In genomic region chr22:48979482-48979881, GRCh38 we compare ENCODE assay signal across 16 cellular contexts.
A peak's percentile ranks its signal among the peaks of the same experiment; 100 is the strongest.
DNase-seq lines count a peak whose midpoint lies in the region; ATAC-seq and TF ChIP-seq lines count a peak whose summit lies in the region.
"Had no signal": no experiment of that assay in that cellular context is flagged by ENCODE, and none has a peak within 500 bp of the region (broad histone marks: within the 10 kb centered on the region; RNA-seq: fewer than 3 reads in every experiment).

No MANE protein-coding gene starts in this region.

- H3K27me3 Mint-ChIP-seq in Caco-2 (ENCODE audit: insufficient read depth, unreplicated experiment) (peaks cover 31% of the 10 kb centered on the region), endodermal cell (ENCODE audit: insufficient read depth) (peaks cover 1% of the 10 kb centered on the region)
- H3K27me3 Mint-ChIP-seq: IgD-negative memory B cell had no signal

- H3K4me1 ChIP-seq in Caco-2 = no peaks in the 10 kb centered on the region
- no peaks in the 10 kb centered on the region for H3K4me1 ChIP-seq in HCT116 (ENCODE audit: control insufficient read depth in 1 of 2, insufficient read depth in 2 of 2, low read length in 2 of 2)
- no peaks in the 10 kb centered on the region for H3K4me1 ChIP-seq in endodermal cell (ENCODE audit: control insufficient read depth, insufficient read depth, low read length)

- H3K9me3 ChIP-seq in Caco-2 (no peaks in the 10 kb centered on the region), HCT116 (ENCODE audit: control insufficient read depth in 1 of 2, insufficient read depth in 1 of 2, low read depth in 1 of 2, low read length in 2 of 2) (no peaks in the 10 kb centered on the region), endodermal cell (ENCODE audit: control insufficient read depth, low read length) (no peaks in the 10 kb centered on the region)

- no peak overlapping the region for H2AFZ ChIP-seq in HCT116 (ENCODE audit: low read depth, low read length, poor library complexity, severe bottlenecking)

- TF ChIP-seq RAD21 in HCT116 (IDR thresholded peaks at IDR 0.05; ENCODE audit: low read depth) = peak; percentile 39; the same call in 1 of the 2 replicates

- no peak for TF ChIP-seq POLR2A in HCT116 (IDR thresholded peaks at IDR 0.05; ENCODE audit: borderline replicate concordance, extremely low read depth, insufficient read depth, insufficient read length)

- H3K27me3 ChIP-seq in Caco-2 (replicated peaks; ENCODE audit: control insufficient read depth, insufficient read depth, low read length) (no peaks in the 10 kb centered on the region), HCT116 (ENCODE audit: insufficient read depth, low read length) (peaks cover 41% of the 10 kb centered on the region), endodermal cell (ENCODE audit: control insufficient read depth, insufficient read depth, low read length, poor library complexity, severe bottlenecking) (no peaks in the 10 kb centered on the region)

- BruUV-seq in Caco-2 (replicated peaks; lab: Mats Ljungman, UMichigan) (no TSS peak), HCT116 (replicated peaks; lab: Mats Ljungman, UMichigan) (no TSS peak)

- H3K27ac Mint-ChIP-seq in Caco-2 (ENCODE audit: unreplicated experiment) (no peak overlapping the region), endodermal cell (no peak overlapping the region)
- H3K27ac Mint-ChIP-seq: activated naive CD8-positive, alpha-beta T cell; CD4-positive, alpha-beta memory T cell; IgD-negative memory B cell had no signal

- no peak overlapping the region for H3K4me2 ChIP-seq in HCT116 (ENCODE audit: low read length)

- ATAC-seq in HCT116 (peak; percentile 80), HG03565 (IDR thresholded peaks at IDR 0.05; ENCODE audit: unreplicated experiment) (no peak)
- ATAC-seq: esophagus mucosa had no signal

- H3K4me3 ChIP-seq in Caco-2 (ENCODE audit: low read depth, low read length) (no peak overlapping the region), HCT116 (replicated peaks in 1 of 2; ENCODE audit: low read depth in 1 of 2, low read length in 2 of 2) (no peak overlapping the region), endodermal cell (ENCODE audit: low read length) (no peak overlapping the region)

- intact Hi-C loops in Caco-2 (cut with micrococcal nuclease; ENCODE audit: unreplicated experiment) (no loop called here), HCT116 (cut with micrococcal nuclease) (loop anchor here (1.0 kb wide), 1 partner anchor 326 kb away; no protein-coding TSS in a partner anchor)

- H3K27ac ChIP-seq in HCT116 (ENCODE audit: low read depth, low read length) = no peak overlapping the region
- H3K27ac ChIP-seq in endodermal cell (ENCODE audit: low read depth, low read length) = no peak overlapping the region

- H3K36me3 Mint-ChIP-seq in Caco-2 (ENCODE audit: insufficient read depth, unreplicated experiment) (no peaks in the 10 kb centered on the region), endodermal cell (ENCODE audit: low read depth) (no peaks in the 10 kb centered on the region)
- H3K36me3 Mint-ChIP-seq: CD4-positive, alpha-beta memory T cell; IgD-negative memory B cell had no signal

- H3K4me3 Mint-ChIP-seq in Caco-2 (ENCODE audit: unreplicated experiment) (no peak overlapping the region), endodermal cell (no peak overlapping the region)
- H3K4me3 Mint-ChIP-seq: activated naive CD8-positive, alpha-beta T cell; CD4-positive, alpha-beta memory T cell; IgD-negative memory B cell had no signal

- no peaks in the 10 kb centered on the region for H4K20me1 ChIP-seq in HCT116 (ENCODE audit: insufficient read depth)

- H3K79me2 ChIP-seq in HCT116 (ENCODE audit: insufficient read depth, low read length) = no peaks in the 10 kb centered on the region

- no peak overlapping the region for H3K9ac ChIP-seq in HCT116 (ENCODE audit: low read length)
- H3K9ac ChIP-seq in endodermal cell (ENCODE audit: extremely low read depth, low read length, poor library complexity, severe bottlenecking) = no peak overlapping the region

- H3K4me1 Mint-ChIP-seq in Caco-2 (ENCODE audit: low read depth, unreplicated experiment) = no peaks in the 10 kb centered on the region
- H3K4me1 Mint-ChIP-seq in endodermal cell = peaks cover 5% of the 10 kb centered on the region
- H3K4me1 Mint-ChIP-seq: CD4-positive, alpha-beta memory T cell; IgD-negative memory B cell had no signal

- POLR2A ChIA-PET in Caco-2 (lab: Charles Lee) = no interaction called here
- POLR2A ChIA-PET in HCT116 (lab: Charles Lee) = no interaction called here

- no peaks in the 10 kb centered on the region for H3K9me2 ChIP-seq in HCT116 (ENCODE audit: insufficient read depth)

- TF ChIP-seq CTCF in Caco-2 (IDR thresholded peaks at IDR 0.05; ENCODE audit: insufficient read depth in 1 of 2, low read depth in 1 of 2, low read length in 1 of 2, severe bottlenecking in 1 of 2, unreplicated experiment in 1 of 2) (peak; percentile 1 to 26), HCT116 (IDR thresholded peaks at IDR 0.05 in 2 of 3, conservative IDR thresholded peaks at IDR 0.05 in 1 of 3; ENCODE audit: borderline replicate concordance in 1 of 3, insufficient read depth in 1 of 3, low read depth in 2 of 3, low read length in 2 of 3) (peak; percentile 25 to 58 (median 41); a peak in 5 of 6 replicates), endodermal cell (conservative IDR thresholded peaks at IDR 0.05) (peak; percentile 73)

- H3K9me3 Mint-ChIP-seq in Caco-2 (ENCODE audit: unreplicated experiment) = peaks cover under 1% of the 10 kb centered on the region
- peaks cover 8% of the 10 kb centered on the region for H3K9me3 Mint-ChIP-seq in endodermal cell

- CTCF ChIA-PET in Caco-2 (lab: Charles Lee) (interaction anchor here (0.6 to 2.1 kb wide), 2 partner anchors 163 to 326 kb away, joined by 4 to 5 read pairs; no protein-coding TSS in a partner anchor), HCT116 (lab: Charles Lee) (interaction anchor here (3.5 kb wide), 1 partner anchor 326 kb away, joined by 29 read pairs; no protein-coding TSS in a partner anchor)

- DNase-seq in Caco-2 (peak in 1 of 2 experiments; percentile 31), HCT116 (ENCODE audit: low read depth, low spot score) (peak; percentile 26), NCI-H2171 treated with DMSO at 0.1 percent for 48 hours (lab: John Stamatoyannopoulos, UW) (peak; percentile 73), endodermal cell (peak; percentile 86), UCSD-AML1 (lab: John Stamatoyannopoulos, UW; ENCODE audit: unreplicated experiment) (no peak), hippocampal formation (lab: John Stamatoyannopoulos, UW) (no peak)
- DNase-seq in activated T-cell treated with anti-CD3 and anti-CD28 coated beads, Interleukin-2, amount 50 U/mL, for 1 hour = no peak
- DNase-seq: CD4-positive, alpha-beta memory T cell; cerebellar nuclear complex; Right ventricle myocardium superior; small intestine; substantia nigra had no signal

- RAD21 ChIA-PET in HCT116 (lab: Charles Lee; ENCODE audit: low non-redundant PET in 1 of 2, low total read pairs in 2 of 2, uncharacterized antibody in 2 of 2, unreplicated experiment in 2 of 2) = no interaction called here

- 30 to 63% methylated on average over 2 to 4 of the region's 4 CpGs for WGBS in endodermal cell (ENCODE audit: insufficient coverage in 1 of 2, insufficient read length in 1 of 2), 2 experiments

- no peaks in the 10 kb centered on the region for H3K36me3 ChIP-seq in Caco-2 (ENCODE audit: control insufficient read depth, insufficient read depth, low read length)
- no peaks in the 10 kb centered on the region for H3K36me3 ChIP-seq in HCT116 (ENCODE audit: control insufficient read depth in 1 of 2, insufficient read depth in 2 of 2, low read length in 2 of 2)
- H3K36me3 ChIP-seq in endodermal cell (ENCODE audit: control insufficient read depth, insufficient read depth, low read length) = no peaks in the 10 kb centered on the region

TF ChIP-seq in HCT116, 20 proteins besides CTCF, POLR2A, EP300 and RAD21 (continues in another document):
- no peak for TF ChIP-seq EGR1 (IDR thresholded peaks at IDR 0.05; ENCODE audit: low read depth)
- TF ChIP-seq SIN3A (IDR thresholded peaks at IDR 0.05; ENCODE audit: low read depth) = no peak
- no peak for TF ChIP-seq EZH2 (IDR thresholded peaks at IDR 0.05)
- TF ChIP-seq POLR2AphosphoS5 (IDR thresholded peaks at IDR 0.05; ENCODE audit: low read depth, low read length) = no peak
- TF ChIP-seq MAX (IDR thresholded peaks at IDR 0.05) = no peak
- TF ChIP-seq CBX3 (IDR thresholded peaks at IDR 0.05; ENCODE audit: low read depth) = no peak
- no peak for TF ChIP-seq ZFX (IDR thresholded peaks at IDR 0.05)
- no peak for TF ChIP-seq TCF7L2 (IDR thresholded peaks at IDR 0.05; ENCODE audit: borderline replicate concordance, extremely low read depth, insufficient read depth, insufficient read length)
- no peak for TF ChIP-seq YY1 (IDR thresholded peaks at IDR 0.05; ENCODE audit: extremely low read depth, insufficient replicate concordance, low read depth, low read length)
- TF ChIP-seq SRF (IDR thresholded peaks at IDR 0.05; ENCODE audit: low read depth) = no peak
- TF ChIP-seq EZH2phosphoT487 (IDR thresholded peaks at IDR 0.05; ENCODE audit: borderline replicate concordance) = no peak
- no peak for TF ChIP-seq SP1 (IDR thresholded peaks at IDR 0.05; ENCODE audit: low read depth)
- TF ChIP-seq ZNF274 (IDR thresholded peaks at IDR 0.05; ENCODE audit: low read depth, low read length) = no peak
- TF ChIP-seq CEBPB (IDR thresholded peaks at IDR 0.05; ENCODE audit: low read depth) = no peak
- TF ChIP-seq ELF1 (IDR thresholded peaks at IDR 0.05; ENCODE audit: borderline replicate concordance, low read depth) = no peak
- TF ChIP-seq ZBTB33 (IDR thresholded peaks at IDR 0.05; ENCODE audit: extremely low read depth, insufficient replicate concordance, low read length) = no peak
- TF ChIP-seq FOSL1 (IDR thresholded peaks at IDR 0.05; ENCODE audit: low read depth) = no peak

Comparison
In these comparisons a context has a peak if more than half of its experiments do, and no peak if none do; other contexts are left out.
1. DNase-seq: peak in HCT116 (single experiment), NCI-H2171 treated with DMSO at 0.1 percent for 48 hours (single experiment) and endodermal cell (single experiment); none in activated T-cell treated with anti-CD3 and anti-CD28 coated beads, Interleukin-2, amount 50 U/mL, for 1 hour (single experiment), UCSD-AML1 (single experiment) and hippocampal formation (0 of 2).
2. CTCF ChIP-seq: peak in every context shown above with its lines; median percentile 73 in endodermal cell; 41 in HCT116; 14 in Caco-2.